Comparison of ENCODE assay signal across 24 cellular contexts in genomic region chr19:33201886-33202545, GRCh38. TPM values are rescaled to one million over a fixed set of nuclear protein-coding genes. Genes with fewer than 3 reads are reported as not detected.
DNase-seq lines count a peak whose midpoint lies in the region; ATAC-seq, FAIRE-seq and TF ChIP-seq lines count a peak whose summit lies in the region.
"Had no signal": no experiment of that assay in that cellular context is flagged by ENCODE, and none has a peak within 500 bp of the region (broad histone marks: within the 10 kb centered on the region; RNA-seq: fewer than 3 reads in every experiment).

No MANE protein-coding gene starts in this region.

- TF ChIP-seq CTCF in HL-60 (IDR thresholded peaks at IDR 0.05; ENCODE audit: insufficient read depth, low read length), result no peak
- no peak for TF ChIP-seq CTCF in HepG2 (CRISPR knock-in tag; IDR thresholded peaks at IDR 0.05)
- no peak for TF ChIP-seq CTCF in lower leg skin (IDR thresholded peaks at IDR 0.05)

- H3K27ac Mint-ChIP-seq in naive thymus-derived CD8-positive, alpha-beta T cell, result no peak overlapping the region
- H3K27ac Mint-ChIP-seq: CD4-positive, alpha-beta T cell; CD8-positive, alpha-beta memory T cell had no signal

- no peak overlapping the region for H3K4me3 Mint-ChIP-seq in naive thymus-derived CD8-positive, alpha-beta T cell
- H3K4me3 Mint-ChIP-seq: CD14-positive monocyte; CD4-positive, alpha-beta T cell; CD8-positive, alpha-beta memory T cell had no signal

- H3K9me3 ChIP-seq in HepG2 (ENCODE audit: low read length), result no peaks in the 10 kb centered on the region
- H3K9me3 ChIP-seq: A549; BE2C; BLaER1 treated with 17β-estradiol and CSF1 and Interleukin-3, amounts not matched to agents 10 nM and 100 nM had no signal

- no peak overlapping the region for H3K4me3 ChIP-seq in HL-60 (replicated peaks; ENCODE audit: insufficient read depth, low read length)
- H3K4me3 ChIP-seq in HepG2 (replicated peaks in 1 of 3; ENCODE audit: insufficient read depth in 1 of 3, low read depth in 2 of 3, low read length in 3 of 3), result no peak overlapping the region
- H3K4me3 ChIP-seq in lower leg skin (ENCODE audit: low read depth, poor library complexity, severe bottlenecking), result no peak overlapping the region
- H3K4me3 ChIP-seq: A549; BLaER1 treated with 17β-estradiol and CSF1 and Interleukin-3, amounts not matched to agents 10 nM and 100 nM; GM23248 had no signal

- no peaks in the 10 kb centered on the region for H3K27me3 ChIP-seq in HL-60 (ENCODE audit: insufficient read depth, poor library complexity, severe bottlenecking)
- H3K27me3 ChIP-seq in HepG2 (ENCODE audit: control insufficient read depth in 1 of 2, insufficient read depth in 2 of 2, low read length in 2 of 2), result no peaks in the 10 kb centered on the region
- H3K27me3 ChIP-seq: BE2C; BLaER1 treated with 17β-estradiol and CSF1 and Interleukin-3, amounts not matched to agents 10 nM and 100 nM had no signal

- H3K36me3 Mint-ChIP-seq in naive thymus-derived CD8-positive, alpha-beta T cell, result no peaks in the 10 kb centered on the region
- H3K36me3 Mint-ChIP-seq: CD8-positive, alpha-beta memory T cell had no signal

- TF ChIP-seq EP300 in HepG2 (IDR thresholded peaks at IDR 0.05; ENCODE audit: low read depth in 2 of 2, low read length in 2 of 2) (no peak), HepG2 (CRISPR knock-in tag; IDR thresholded peaks at IDR 0.05; ENCODE audit: borderline replicate concordance) (no peak)

- POLR2A ChIA-PET in HepG2 (lab: Yijun Ruan, JAX), result no interaction called here
- POLR2A ChIA-PET in naive thymus-derived CD8-positive, alpha-beta T cell (lab: Charles Lee), result no interaction called here

- intact Hi-C loops in HepG2 (cut with micrococcal nuclease; ENCODE audit: unreplicated experiment) (no loop called here), lower leg skin (cut with DNase I; ENCODE audit: low total_unique reads) (loop anchor here (10.0 kb wide), 1 partner anchor 553 kb away; no protein-coding TSS in a partner anchor)

- no TSS peak for BruUV-seq in HepG2 (replicated peaks; lab: Mats Ljungman, UMichigan)

- peaks cover 22 to 46% of the 10 kb centered on the region in 2 experiments for H3K36me3 ChIP-seq in HepG2 (replicated peaks in 1 of 2; ENCODE audit: control insufficient read depth in 1 of 2, insufficient read depth in 2 of 2, low read length in 2 of 2)

- H2AFZ ChIP-seq in HepG2 (ENCODE audit: low read length), result no peak overlapping the region
- H2AFZ ChIP-seq: GM23248 had no signal

- no peak overlapping the region for H3K9ac ChIP-seq in HepG2 (ENCODE audit: insufficient read depth, low read depth, low read length)
- H3K9ac ChIP-seq: BLaER1 treated with 17β-estradiol and CSF1 and Interleukin-3, amounts not matched to agents 10 nM and 100 nM; GM23248 had no signal

- no peak overlapping the region for H3K4me2 ChIP-seq in HepG2 (ENCODE audit: low read depth, low read length)
- H3K4me2 ChIP-seq: A549; BLaER1 treated with 17β-estradiol and CSF1 and Interleukin-3, amounts not matched to agents 10 nM and 100 nM had no signal

- whole genome bisulfite sequencing in HepG2 (ENCODE audit: low lambda C conversion rate), result 93% methylated on average over 12 of the region's 15 CpGs
- 90 to 92% methylated on average over 15 of the region's 15 CpGs for WGBS in lower leg skin, 2 donors

- no peaks in the 10 kb centered on the region for H4K20me1 ChIP-seq in HepG2 (ENCODE audit: insufficient read depth, low read length)

- H3K79me2 ChIP-seq in HepG2 (ENCODE audit: insufficient read depth, low read length), result peaks cover 5% of the 10 kb centered on the region

- H3K27ac ChIP-seq in HL-60 (replicated peaks) (peak overlapping the region; percentile 98), HepG2 (ENCODE audit: extremely low read length, insufficient read depth, low read length) (no peak overlapping the region)
- H3K27ac ChIP-seq: A549; BLaER1 treated with 17β-estradiol and CSF1 and Interleukin-3, amounts not matched to agents 10 nM and 100 nM; GM23248 had no signal

- peaks cover 0 to 2% (median 0%) of the 10 kb centered on the region in 4 donors for H3K4me1 Mint-ChIP-seq in naive thymus-derived CD8-positive, alpha-beta T cell

- CTCF ChIA-PET in HepG2 (lab: Yijun Ruan, JAX; ENCODE audit: low intra/inter-chr PET ratio, low total read pairs), result no interaction called here

- no peak for TF ChIP-seq RAD21 in HepG2 (CRISPR knock-in tag; IDR thresholded peaks at IDR 0.05)

- DNase-seq in D341Med (ENCODE audit: low spot score) (peak; percentile 22), HL-60 (ENCODE audit: low read depth in 1 of 2, low spot score in 1 of 2) (no peak), HepG2 (ENCODE audit: low spot score) (no peak), GM12891 (ENCODE audit: insufficient read length, low spot score) (no peak), lower leg skin (ENCODE audit: low spot score in 2 of 2) (no peak)
- no peak for DNase-seq in naive thymus-derived CD8-positive, alpha-beta T cell
- DNase-seq: 8988T; ACHN; AML-193; BE2C; CD4-positive, alpha-beta T cell; CD8-positive, alpha-beta memory T cell; DMS53; DMS79 treated with DMSO at 0.1 percent for 48 hours; GF-D8; GM23248; HCEC 1CT had no signal

- peaks cover under 1 to 6% (median 4%) of the 10 kb centered on the region in 5 donors for H3K27me3 Mint-ChIP-seq in naive thymus-derived CD8-positive, alpha-beta T cell

- no peak for ATAC-seq in HepG2
- no peak for ATAC-seq in naive thymus-derived CD8-positive, alpha-beta T cell
- ATAC-seq: A549 had no signal

- H3K4me1 ChIP-seq in HepG2 (ENCODE audit: insufficient read depth, low read length), result peaks cover 28% of the 10 kb centered on the region
- H3K4me1 ChIP-seq: A549, BE2C had no signal

- no peak for FAIRE-seq in HepG2 (lab: Jason Lieb, UNC)
- no peak for FAIRE-seq in GM12891 (lab: Jason Lieb, UNC)
- FAIRE-seq: A549, GM12892, H1 had no signal

- in situ Hi-C loops in HepG2 (cut with HindIII; ENCODE audit: extremely low pct_ligation_motif_present, low pct_unique_long_range_greater_than_20kb), result no loop called here

- TF ChIP-seq POLR2A in HepG2 (IDR thresholded peaks at IDR 0.05; ENCODE audit: insufficient read depth in 1 of 2, low read depth in 2 of 2, low read length in 2 of 2) (no peak), GM12891 (IDR thresholded peaks at IDR 0.05; ENCODE audit: low read depth, low read length) (no peak), lower leg skin (IDR thresholded peaks at IDR 0.05) (no peak)

- no peaks in the 10 kb centered on the region for H3K9me3 Mint-ChIP-seq in naive thymus-derived CD8-positive, alpha-beta T cell
- H3K9me3 Mint-ChIP-seq: CD4-positive, alpha-beta T cell; CD8-positive, alpha-beta memory T cell had no signal

RNA-seq across cellular contexts. Expression of gene LRP3, which starts 7.9 kb away (rescaled TPM):
- total RNA-seq in HepG2 (2016; rRNA removed; fragmentation: Illumina TruSeq; extraction: Trizol) (45.1 and 51.6 TPM in 2 replicates), lower leg skin (10 to 100 TPM in 3 of 4 donors, 1 to 10 TPM in 1; 9.4 to 27.4 (median 18.0) TPM)
- total RNA-seq in HepG2 (2016; cell fraction: cytosol; rRNA removed; fragmentation: Illumina TruSeq; extraction: Trizol; ENCODE audit: low read depth), result 34.5 and 35.4 TPM in 2 replicates
- 39.3 and 56.4 TPM in 2 replicates for total RNA-seq in HepG2 (2016; cell fraction: insoluble cytoplasmic fraction; rRNA removed; fragmentation: Illumina TruSeq; extraction: Trizol)
- total RNA-seq in HepG2 (2016; cell fraction: membrane; rRNA removed; fragmentation: Illumina TruSeq; extraction: Trizol), result 85.6 and 91.5 TPM in 2 replicates
- total RNA-seq in HepG2 (2016; cell fraction: nucleus; rRNA removed; fragmentation: Illumina TruSeq; extraction: Trizol), result 24.3 and 30.9 TPM in 2 replicates
- 17.6 and 30.3 TPM in 2 replicates for polyA plus RNA-seq in HepG2 (2011; rRNA removed)
- 9.6 and 22.4 TPM in 2 replicates for polyA plus RNA-seq in HepG2 (2011; cell fraction: cytosol; rRNA removed)
- 49.0 and 59.4 TPM in 2 replicates for polyA plus RNA-seq in HepG2 (2011; cell fraction: nucleus; rRNA removed)
- 12.5 and 18.3 TPM in 2 replicates for polyA plus RNA-seq in HepG2 (2012)
- polyA plus RNA-seq in HepG2 (2016; cell fraction: cytosol; fragmentation: Illumina TruSeq; extraction: Trizol; ENCODE audit: low read depth), result 46.7 and 50.1 TPM in 2 replicates
- polyA plus RNA-seq in HepG2 (2016; cell fraction: insoluble cytoplasmic fraction; fragmentation: Illumina TruSeq; extraction: Trizol; ENCODE audit: low read depth), result 41.6 and 54.2 TPM in 2 replicates
- 92.1 and 104 TPM in 2 replicates for polyA plus RNA-seq in HepG2 (2016; cell fraction: membrane; fragmentation: Illumina TruSeq; extraction: Trizol; ENCODE audit: low read depth)
- polyA plus RNA-seq in HepG2 (2016; cell fraction: nucleus; fragmentation: Illumina TruSeq; extraction: Trizol; ENCODE audit: insufficient read depth, low read depth), result 70.1 and 70.6 TPM in 2 replicates
- 11.9 and 50.0 TPM in 2 replicates for polyA minus RNA-seq in HepG2 (2011; rRNA and poly(A)+ RNA removed; ENCODE audit: low replicate concordance)
- polyA minus RNA-seq in HepG2 (2011; cell fraction: cytosol; rRNA and poly(A)+ RNA removed), result 9.7 and 13.5 TPM in 2 replicates
- polyA minus RNA-seq in HepG2 (2011; cell fraction: nucleus; rRNA and poly(A)+ RNA removed), result 10.3 TPM in 2 replicates
- polyA plus RNA-seq in GM12891 (2012; ENCODE audit: low read depth, missing spikeins), result 0.06 TPM
- total RNA-seq in naive thymus-derived CD8-positive, alpha-beta T cell, result not detected
- polyA plus RNA-seq in naive thymus-derived CD8-positive, alpha-beta T cell, result not detected
- polyA plus RNA-seq: CD8-positive, alpha-beta memory T cell had no signal

RNA-seq across cellular contexts. Expression of gene SLC7A10, which starts 23.6 kb away (rescaled TPM):
- 0.41 and 2.2 TPM in 2 replicates for total RNA-seq in HepG2 (2016; rRNA removed; fragmentation: Illumina TruSeq; extraction: Trizol)
- total RNA-seq in HepG2 (2016; cell fraction: cytosol; rRNA removed; fragmentation: Illumina TruSeq; extraction: Trizol; ENCODE audit: low read depth), result 2.6 and 2.7 TPM in 2 replicates
- 0.51 and 1.7 TPM in 2 replicates for total RNA-seq in HepG2 (2016; cell fraction: insoluble cytoplasmic fraction; rRNA removed; fragmentation: Illumina TruSeq; extraction: Trizol)
- total RNA-seq in HepG2 (2016; cell fraction: membrane; rRNA removed; fragmentation: Illumina TruSeq; extraction: Trizol), result 1.5 and 1.7 TPM in 2 replicates
- 1.7 and 2.4 TPM in 2 replicates for total RNA-seq in HepG2 (2016; cell fraction: nucleus; rRNA removed; fragmentation: Illumina TruSeq; extraction: Trizol)
- polyA plus RNA-seq in HepG2 (2011; rRNA removed), result 1.1 TPM in 2 replicates
- polyA plus RNA-seq in HepG2 (2011; cell fraction: cytosol; rRNA removed), result 0.85 and 1.0 TPM in 2 replicates
- 4.6 and 6.0 TPM in 2 replicates for polyA plus RNA-seq in HepG2 (2011; cell fraction: nucleus; rRNA removed)
- 0.63 and 0.66 TPM in 2 replicates for polyA plus RNA-seq in HepG2 (2012)
- 2.1 and 2.7 TPM in 2 replicates for polyA plus RNA-seq in HepG2 (2016; cell fraction: cytosol; fragmentation: Illumina TruSeq; extraction: Trizol; ENCODE audit: low read depth)
- 1.1 and 1.2 TPM in 2 replicates for polyA plus RNA-seq in HepG2 (2016; cell fraction: insoluble cytoplasmic fraction; fragmentation: Illumina TruSeq; extraction: Trizol; ENCODE audit: low read depth)
- polyA plus RNA-seq in HepG2 (2016; cell fraction: membrane; fragmentation: Illumina TruSeq; extraction: Trizol; ENCODE audit: low read depth), result 2.4 and 2.6 TPM in 2 replicates
- polyA plus RNA-seq in HepG2 (2016; cell fraction: nucleus; fragmentation: Illumina TruSeq; extraction: Trizol; ENCODE audit: insufficient read depth, low read depth), result 5.9 and 6.0 TPM in 2 replicates
- polyA minus RNA-seq in HepG2 (2011; rRNA and poly(A)+ RNA removed; ENCODE audit: low replicate concordance), result 1.7 TPM in 1 of 2 replicates, not detected in the other
- 0.35 and 0.40 TPM in 2 replicates for polyA minus RNA-seq in HepG2 (2011; cell fraction: cytosol; rRNA and poly(A)+ RNA removed)
- 0.62 and 0.64 TPM in 2 replicates for polyA minus RNA-seq in HepG2 (2011; cell fraction: nucleus; rRNA and poly(A)+ RNA removed)
- not detected for polyA plus RNA-seq in GM12891 (2012; ENCODE audit: low read depth, missing spikeins)
- under 1 TPM in 1 of 4 donors, not detected in 3; 0.62 TPM for total RNA-seq in lower leg skin
- total RNA-seq in naive thymus-derived CD8-positive, alpha-beta T cell, result not detected
- not detected for polyA plus RNA-seq in naive thymus-derived CD8-positive, alpha-beta T cell
- total RNA-seq: CD4-positive, alpha-beta T cell; CD8-positive, alpha-beta memory T cell; Daoy; G401; GM23248 had no signal
- polyA plus RNA-seq: CD14-positive monocyte; CD8-positive, alpha-beta memory T cell; GM23248 had no signal

Comparison
In these comparisons a context has a peak if more than half of its experiments do, and no peak if none do; other contexts are left out.
1. RNA of gene LRP3, which starts 7.9 kb away (total RNA-seq): 24.3 to 91.5 TPM in HepG2 and 9.4 to 27.4 TPM in lower leg skin; not detected in naive thymus-derived CD8-positive, alpha-beta T cell; every median in the first group is over 4 times any median in the second.